Comparison of ENCODE assay signal across 32 cellular contexts in genomic region chr11:46480166-46480726, GRCh38.
"Had no signal": no experiment of that assay in that cellular context is flagged by ENCODE, and none has a peak within 500 bp of the region (broad histone marks: within the 10 kb centered on the region; RNA-seq: fewer than 3 reads in every experiment).

No MANE protein-coding gene starts in this region.

- H3K4me3 Mint-ChIP-seq: activated CD4-positive, alpha-beta memory T cell treated with anti-CD3 and anti-CD28 coated beads, Interleukin-2, amount 10 ng/mL, durations not matched to agents 7 days and 5 days; activated CD4-positive, alpha-beta T cell treated with anti-CD3 and anti-CD28 coated beads for 36 hours; activated CD4-positive, alpha-beta T cell treated with anti-CD3 and anti-CD28 coated beads, Interleukin-2, amount 10 ng/mL, durations not matched to agents 24 days and 14 days; activated naive CD4-positive, alpha-beta T cell treated with anti-CD3 and anti-CD28 coated beads, Interleukin-2, amount 10 ng/mL, durations not matched to agents 7 days and 5 days; activated naive CD8-positive, alpha-beta T cell treated with anti-CD3 and anti-CD28 coated beads, Interleukin-2, amount 10 ng/mL, durations not matched to agents 7 days and 5 days; activated T-cell treated with anti-CD3 and anti-CD28 coated beads, Interleukin-2, amount 50 U/mL, for 24 hours; activated T-cell treated with anti-CD3 and anti-CD28 coated beads, Interleukin-2, amount 50 U/mL, for 72 hours; central memory CD8-positive, alpha-beta T cell; dendritic cell treated with granulocyte-macrophage colony-stimulating factor and Interleukin-4, amounts not matched to agents 40 ng/mL and 50 ng/mL, for 4 days; endodermal cell had no signal

- H3K27me3 ChIP-seq: brain microvascular endothelial cell, dorsolateral prefrontal cortex, esophagus muscularis mucosa, foreskin keratinocyte, gastrocnemius medialis, heart left ventricle had no signal

- H3K4me3 ChIP-seq: coronary artery, dorsolateral prefrontal cortex, esophagus muscularis mucosa, gastrocnemius medialis, heart left ventricle had no signal

- DNase-seq: activated CD4-positive, alpha-beta memory T cell treated with anti-CD3 and anti-CD28 coated beads, Interleukin-2, amount 10 ng/mL, durations not matched to agents 7 days and 5 days; activated CD4-positive, alpha-beta T cell treated with anti-CD3 and anti-CD28 coated beads for 36 hours; activated CD4-positive, alpha-beta T cell treated with anti-CD3 and anti-CD28 coated beads, Interleukin-2, amount 10 ng/mL, durations not matched to agents 24 days and 14 days; activated CD4-positive, alpha-beta T cell treated with anti-CD3 and anti-CD28 coated beads, Interleukin-2, amount 50 U/mL, for 4 hours; activated CD4-positive, CD25-positive, alpha-beta regulatory T cell; activated CD4-positive, CD25-positive, alpha-beta regulatory T cell treated with anti-CD3 and anti-CD28 coated beads, Interleukin-2, amount 50 U/mL, for 72 hours; activated CD8-positive, alpha-beta memory T cell treated with anti-CD3 and anti-CD28 coated beads, Interleukin-2, amount 50 U/mL, for 48 hours; activated gamma-delta T cell; activated naive CD4-positive, alpha-beta T cell; activated naive CD4-positive, alpha-beta T cell treated with anti-CD3 and anti-CD28 coated beads, Interleukin-2, amount 10 ng/mL, durations not matched to agents 7 days and 5 days; activated naive CD8-positive, alpha-beta T cell treated with anti-CD3 and anti-CD28 coated beads, Interleukin-2, amount 10 ng/mL, durations not matched to agents 7 days and 5 days; activated T-cell treated with anti-CD3 and anti-CD28 coated beads for 4 hours; activated T-cell treated with anti-CD3 and anti-CD28 coated beads, Interleukin-2, amount 50 U/mL, for 24 hours; activated T-cell treated with anti-CD3 and anti-CD28 coated beads, Interleukin-2, amount 50 U/mL, for 72 hours; amniotic stem cell; anterior cingulate cortex; brain microvascular endothelial cell; dorsolateral prefrontal cortex; effector memory CD4-positive, alpha-beta T cell; endodermal cell; foreskin keratinocyte; gastrocnemius medialis; glutamatergic neuron; heart left ventricle; T-helper 2 cell had no signal

- H3K36me3 ChIP-seq: brain microvascular endothelial cell, esophagus muscularis mucosa, gastrocnemius medialis had no signal

- H3K27ac Mint-ChIP-seq: activated CD4-positive, alpha-beta memory T cell treated with anti-CD3 and anti-CD28 coated beads, Interleukin-2, amount 10 ng/mL, durations not matched to agents 7 days and 5 days; activated CD4-positive, alpha-beta T cell treated with anti-CD3 and anti-CD28 coated beads for 36 hours; activated CD4-positive, alpha-beta T cell treated with anti-CD3 and anti-CD28 coated beads, Interleukin-2, amount 10 ng/mL, durations not matched to agents 24 days and 14 days; activated naive CD4-positive, alpha-beta T cell treated with anti-CD3 and anti-CD28 coated beads, Interleukin-2, amount 10 ng/mL, durations not matched to agents 7 days and 5 days; activated naive CD8-positive, alpha-beta T cell treated with anti-CD3 and anti-CD28 coated beads, Interleukin-2, amount 10 ng/mL, durations not matched to agents 7 days and 5 days; activated T-cell treated with anti-CD3 and anti-CD28 coated beads, Interleukin-2, amount 50 U/mL, for 24 hours; activated T-cell treated with anti-CD3 and anti-CD28 coated beads, Interleukin-2, amount 50 U/mL, for 72 hours; dendritic cell treated with granulocyte-macrophage colony-stimulating factor and Interleukin-4, amounts not matched to agents 40 ng/mL and 50 ng/mL, for 4 days; endodermal cell had no signal

- H3K27ac ChIP-seq: brain microvascular endothelial cell, coronary artery, dorsolateral prefrontal cortex, esophagus muscularis mucosa, foreskin keratinocyte, gastrocnemius medialis, heart left ventricle had no signal

- ATAC-seq: activated CD4-positive, alpha-beta T cell treated with anti-CD3 and anti-CD28 coated beads for 36 hours; activated naive CD4-positive, alpha-beta T cell treated with anti-CD3 and anti-CD28 coated beads, Interleukin-2, amount 50 U/mL, for 72 hours; activated T-cell treated with anti-CD3 and anti-CD28 coated beads, Interleukin-2, amount 50 U/mL, for 72 hours; foreskin keratinocyte; gastrocnemius medialis; heart left ventricle had no signal

- FAIRE-seq: astrocyte, bronchial epithelial cell had no signal

- H3K27me3 Mint-ChIP-seq: activated CD4-positive, alpha-beta memory T cell treated with anti-CD3 and anti-CD28 coated beads, Interleukin-2, amount 10 ng/mL, durations not matched to agents 7 days and 5 days; activated CD4-positive, alpha-beta T cell treated with anti-CD3 and anti-CD28 coated beads for 36 hours; activated CD4-positive, alpha-beta T cell treated with anti-CD3 and anti-CD28 coated beads, Interleukin-2, amount 10 ng/mL, durations not matched to agents 24 days and 14 days; activated naive CD4-positive, alpha-beta T cell treated with anti-CD3 and anti-CD28 coated beads, Interleukin-2, amount 10 ng/mL, durations not matched to agents 7 days and 5 days; activated naive CD8-positive, alpha-beta T cell treated with anti-CD3 and anti-CD28 coated beads, Interleukin-2, amount 10 ng/mL, durations not matched to agents 7 days and 5 days; activated T-cell treated with anti-CD3 and anti-CD28 coated beads, Interleukin-2, amount 50 U/mL, for 24 hours; central memory CD8-positive, alpha-beta T cell; dendritic cell treated with granulocyte-macrophage colony-stimulating factor and Interleukin-4, amounts not matched to agents 40 ng/mL and 50 ng/mL, for 4 days had no signal

- H3K9me3 ChIP-seq: esophagus muscularis mucosa, gastrocnemius medialis, heart left ventricle had no signal
